ENCODE assay signal across 10 cellular contexts in the genomic region with DNA sequence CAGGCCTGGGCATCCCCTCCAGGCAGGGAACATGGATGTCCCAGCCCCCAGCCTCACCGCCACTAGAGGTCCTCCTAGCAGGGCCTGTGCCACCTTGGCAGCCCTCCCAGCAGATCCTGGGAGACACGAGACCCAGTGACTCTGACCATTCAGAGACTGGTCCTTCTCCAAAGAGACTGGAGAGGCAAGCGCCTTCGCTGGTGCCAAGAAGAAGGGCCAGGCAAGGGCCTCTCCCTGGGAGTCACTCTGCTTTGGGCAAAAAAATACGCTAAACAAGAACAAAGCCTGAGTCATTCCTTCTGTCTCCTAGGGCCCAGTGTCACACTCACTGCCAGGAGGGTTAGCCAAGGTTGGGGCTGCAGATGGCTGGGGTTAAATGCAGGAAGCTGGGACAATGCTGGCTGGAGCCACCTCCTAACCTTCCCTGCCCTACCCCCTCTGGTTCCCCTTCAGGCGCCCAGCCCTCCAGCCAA. TPM values are rescaled to one million over a fixed set of nuclear protein-coding genes. Genes with fewer than 3 reads are reported as not detected.
DNase-seq lines count a peak whose midpoint lies in the region; ATAC-seq and TF ChIP-seq lines count a peak whose summit lies in the region.
"Had no signal": no experiment of that assay in that cellular context is flagged by ENCODE, and none has a peak within 500 bp of the region (broad histone marks: within the 10 kb centered on the region; RNA-seq: fewer than 3 reads in every experiment).

No MANE protein-coding gene starts in this region.

- no peak overlapping the region for H4K8ac ChIP-seq in trophoblast cell (ENCODE audit: low read depth, low read length)

- H3K36me3 ChIP-seq in endodermal cell (ENCODE audit: control insufficient read depth, insufficient read depth, low read length) (no peaks in the 10 kb centered on the region), mucosa of descending colon (ENCODE audit: low read depth) (no peaks in the 10 kb centered on the region), trophoblast cell (ENCODE audit: control insufficient read depth in 1 of 2, insufficient read depth in 2 of 2, low read length in 2 of 2) (no peaks in the 10 kb centered on the region)
- H3K36me3 ChIP-seq: SJSA1 had no signal

- H2AFZ ChIP-seq in trophoblast cell (ENCODE audit: insufficient read depth, low read length, poor library complexity) = no peak overlapping the region

- H3K4ac ChIP-seq in trophoblast cell (ENCODE audit: low read depth, low read length) = no peak overlapping the region

- no peaks in the 10 kb centered on the region for H3K9me3 Mint-ChIP-seq in endodermal cell

- no peak overlapping the region for H3K23ac ChIP-seq in trophoblast cell (ENCODE audit: low read length)

- WGBS in endodermal cell (ENCODE audit: insufficient coverage in 1 of 2, insufficient read length in 1 of 2), 2 experiments = 87 to 93% methylated on average over 5 to 6 of the region's 6 CpGs
- WGBS in trophoblast cell (ENCODE audit: extremely low coverage, insufficient coverage, insufficient read length) = no CpG with 5 or more reads among the region's 6 CpGs

- no peak overlapping the region for H2BK5ac ChIP-seq in trophoblast cell (ENCODE audit: low read depth, low read length, poor library complexity)

- H3K4me1 ChIP-seq in endodermal cell (ENCODE audit: control insufficient read depth, insufficient read depth, low read length) (no peaks in the 10 kb centered on the region), mucosa of descending colon (ENCODE audit: low read depth) (no peaks in the 10 kb centered on the region), trophoblast cell (ENCODE audit: control insufficient read depth in 1 of 2, insufficient read depth in 2 of 2, low read length in 2 of 2) (no peaks in the 10 kb centered on the region)

- no peak overlapping the region for H2BK120ac ChIP-seq in trophoblast cell (ENCODE audit: insufficient read depth, low read length, poor library complexity)

- TF ChIP-seq CTCF in endodermal cell (conservative IDR thresholded peaks at IDR 0.05) (peak; percentile 80), mucosa of descending colon (IDR thresholded peaks at IDR 0.05) (no peak)

- DNase-seq in EH (ENCODE audit: low read depth) (peak; percentile 14), M059J (ENCODE audit: low read depth) (peak; percentile 71), endodermal cell (peak; percentile 85), mucosa of descending colon (peak in 2 of 3 donors; percentile 25 to 37), foreskin melanocyte (no peak), OCI-M2 (lab: John Stamatoyannopoulos, UW; ENCODE audit: unreplicated experiment) (no peak), trophoblast cell (no peak), NK-92 (lab: John Stamatoyannopoulos, UW; ENCODE audit: unreplicated experiment) (no peak)

- H3K4me1 Mint-ChIP-seq in endodermal cell = no peaks in the 10 kb centered on the region

- peaks cover 4% of the 10 kb centered on the region for H3K27me3 ChIP-seq in endodermal cell (ENCODE audit: control insufficient read depth, insufficient read depth, low read length, poor library complexity, severe bottlenecking)
- H3K27me3 ChIP-seq in trophoblast cell (ENCODE audit: insufficient read depth, low read length) = no peaks in the 10 kb centered on the region
- H3K27me3 ChIP-seq: SJSA1 had no signal

- H3K36me3 Mint-ChIP-seq in endodermal cell (ENCODE audit: low read depth) = no peaks in the 10 kb centered on the region

- ATAC-seq in mucosa of descending colon = peak; percentile 36
- ATAC-seq: GM12878 had no signal

- intact Hi-C loops in mucosa of descending colon (cut with DNase I, micrococcal nuclease) = no loop called here

- H3K9ac ChIP-seq in endodermal cell (ENCODE audit: extremely low read depth, low read length, poor library complexity, severe bottlenecking) (no peak overlapping the region), trophoblast cell (ENCODE audit: low read length) (no peak overlapping the region)

- H3K27me3 Mint-ChIP-seq in endodermal cell (ENCODE audit: insufficient read depth) = peaks cover 16% of the 10 kb centered on the region

- no peak overlapping the region for H3K4me2 ChIP-seq in trophoblast cell (ENCODE audit: low read length)

- H3K27ac Mint-ChIP-seq in endodermal cell = no peak overlapping the region

- H2AK5ac ChIP-seq in trophoblast cell (ENCODE audit: low read length) = no peak overlapping the region

- H2BK12ac ChIP-seq in trophoblast cell (ENCODE audit: low read length) = no peak overlapping the region

- no peaks in the 10 kb centered on the region for H3K79me2 ChIP-seq in trophoblast cell (ENCODE audit: control insufficient read depth, insufficient read depth, low read length, poor library complexity)

- H3K9me3 ChIP-seq in endodermal cell (ENCODE audit: control insufficient read depth, low read length) (no peaks in the 10 kb centered on the region), mucosa of descending colon (no peaks in the 10 kb centered on the region), trophoblast cell (ENCODE audit: insufficient read depth, low read depth, low read length) (no peaks in the 10 kb centered on the region)
- H3K9me3 ChIP-seq: SJSA1 had no signal

- H3K4me3 Mint-ChIP-seq in endodermal cell = no peak overlapping the region

- H3K27ac ChIP-seq in endodermal cell (ENCODE audit: low read depth, low read length) (no peak overlapping the region), trophoblast cell (ENCODE audit: low read depth, low read length) (no peak overlapping the region)
- H3K27ac ChIP-seq: SJSA1 had no signal

- no peak overlapping the region for H4K91ac ChIP-seq in trophoblast cell (ENCODE audit: low read depth, low read length)

- H4K12ac ChIP-seq in trophoblast cell (ENCODE audit: low read depth, low read length) = no peak overlapping the region

- H3K14ac ChIP-seq in trophoblast cell (ENCODE audit: low read length) = no peak overlapping the region

- H3K4me3 ChIP-seq in endodermal cell (ENCODE audit: low read length) (no peak overlapping the region), mucosa of descending colon (no peak overlapping the region), trophoblast cell (ENCODE audit: low read depth, low read length) (no peak overlapping the region)
- H3K4me3 ChIP-seq: GM12878, SJSA1 had no signal

- no peak overlapping the region for H3K18ac ChIP-seq in trophoblast cell (ENCODE audit: low read length)

- no peaks in the 10 kb centered on the region for H3K79me1 ChIP-seq in trophoblast cell (ENCODE audit: low read length)

RNA-seq across cellular contexts. Expression of a gene that starts 35.3 kb away (rescaled TPM):
- total RNA-seq in M059J (2014; rRNA removed; shearing (Covaris generic)) = not detected in 2 replicates
- total RNA-seq in endodermal cell (not detected), mucosa of descending colon (not detected)
- polyA plus RNA-seq in endodermal cell (2013, experiment 1 of 2) = not detected
- not detected for polyA plus RNA-seq in endodermal cell (2013, experiment 2 of 2)
- polyA plus RNA-seq in trophoblast cell (2013) = not detected in 2 replicates
- total RNA-seq: GM12878, SJSA1 had no signal
- polyA plus RNA-seq: GM12878 had no signal

Comparison
In these comparisons a context has a peak if more than half of its experiments do, and no peak if none do; other contexts are left out.
1. DNase-seq: peak in EH (single experiment), M059J (single experiment), endodermal cell (single experiment) and mucosa of descending colon (2 of 3); none in foreskin melanocyte (single experiment), OCI-M2 (single experiment), trophoblast cell (0 of 2) and NK-92 (single experiment).